ENCODE assay signal across 1 cellular context in the genomic region with DNA sequence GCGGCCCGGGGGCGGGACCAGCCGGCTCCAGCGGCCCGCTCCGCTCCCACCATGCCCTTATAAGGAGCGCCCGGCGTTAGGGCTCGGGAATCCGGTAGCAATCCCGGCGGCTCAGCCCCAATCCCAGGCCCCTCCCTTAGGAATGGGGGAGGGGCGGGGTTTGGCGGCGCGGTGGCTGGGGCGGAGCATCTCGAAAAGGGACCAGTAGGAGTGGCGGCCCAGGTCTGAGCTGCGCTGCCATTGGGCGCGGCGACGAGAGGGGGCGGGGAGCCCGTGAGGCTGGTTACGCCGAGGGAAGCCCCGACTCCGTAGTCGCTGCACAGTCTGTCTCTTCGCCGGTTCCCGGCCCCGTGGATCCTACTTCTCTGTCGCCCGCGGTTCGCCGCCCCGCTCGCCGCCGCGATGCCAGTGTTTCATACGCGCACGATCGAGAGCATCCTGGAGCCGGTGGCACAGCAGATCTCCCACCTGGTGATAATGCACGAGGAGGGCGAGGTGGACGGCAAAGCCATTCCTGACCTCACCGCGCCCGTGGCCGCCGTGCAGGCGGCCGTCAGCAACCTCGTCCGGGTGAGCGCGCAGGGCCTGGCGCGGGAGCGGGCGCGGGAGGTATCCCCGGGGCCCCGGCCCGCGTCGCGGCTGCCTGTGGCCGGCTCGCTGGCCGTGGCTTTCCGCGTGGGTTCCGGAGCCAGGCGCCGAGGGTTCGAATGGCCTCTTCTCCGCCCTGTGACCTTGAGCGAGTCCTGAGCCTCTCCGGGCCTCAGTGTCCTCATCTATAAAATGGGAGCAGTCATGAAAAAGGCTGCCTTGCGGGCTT.
A peak's percentile ranks its signal among the peaks of the same experiment; 100 is the strongest.
TF ChIP-seq lines count a peak whose summit lies in the region.

A gene (plus strand): TSS at position 311 of the 817 bp plus-strand sequence. CDS start 92 bp downstream, at position 403.

TF ChIP-seq in GM12878, 131 proteins besides CTCF, POLR2A, EP300 and RAD21 (continued from another document and continues in another):
- TF ChIP-seq, protein P1, sequence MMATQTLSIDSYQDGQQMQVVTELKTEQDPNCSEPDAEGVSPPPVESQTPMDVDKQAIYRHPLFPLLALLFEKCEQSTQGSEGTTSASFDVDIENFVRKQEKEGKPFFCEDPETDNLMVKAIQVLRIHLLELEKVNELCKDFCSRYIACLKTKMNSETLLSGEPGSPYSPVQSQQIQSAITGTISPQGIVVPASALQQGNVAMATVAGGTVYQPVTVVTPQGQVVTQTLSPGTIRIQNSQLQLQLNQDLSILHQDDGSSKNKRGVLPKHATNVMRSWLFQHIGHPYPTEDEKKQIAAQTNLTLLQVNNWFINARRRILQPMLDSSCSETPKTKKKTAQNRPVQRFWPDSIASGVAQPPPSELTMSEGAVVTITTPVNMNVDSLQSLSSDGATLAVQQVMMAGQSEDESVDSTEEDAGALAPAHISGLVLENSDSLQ (IDR thresholded peaks at IDR 0.05), result peak; percentile 43; the same call in 1 of the 2 replicates
- no peak for TF ChIP-seq WRNIP1 (IDR thresholded peaks at IDR 0.05; ENCODE audit: borderline replicate concordance, low read depth, low read length)
- no peak for TF ChIP-seq FOXK2 (IDR thresholded peaks at IDR 0.05)
- TF ChIP-seq, protein P2, sequence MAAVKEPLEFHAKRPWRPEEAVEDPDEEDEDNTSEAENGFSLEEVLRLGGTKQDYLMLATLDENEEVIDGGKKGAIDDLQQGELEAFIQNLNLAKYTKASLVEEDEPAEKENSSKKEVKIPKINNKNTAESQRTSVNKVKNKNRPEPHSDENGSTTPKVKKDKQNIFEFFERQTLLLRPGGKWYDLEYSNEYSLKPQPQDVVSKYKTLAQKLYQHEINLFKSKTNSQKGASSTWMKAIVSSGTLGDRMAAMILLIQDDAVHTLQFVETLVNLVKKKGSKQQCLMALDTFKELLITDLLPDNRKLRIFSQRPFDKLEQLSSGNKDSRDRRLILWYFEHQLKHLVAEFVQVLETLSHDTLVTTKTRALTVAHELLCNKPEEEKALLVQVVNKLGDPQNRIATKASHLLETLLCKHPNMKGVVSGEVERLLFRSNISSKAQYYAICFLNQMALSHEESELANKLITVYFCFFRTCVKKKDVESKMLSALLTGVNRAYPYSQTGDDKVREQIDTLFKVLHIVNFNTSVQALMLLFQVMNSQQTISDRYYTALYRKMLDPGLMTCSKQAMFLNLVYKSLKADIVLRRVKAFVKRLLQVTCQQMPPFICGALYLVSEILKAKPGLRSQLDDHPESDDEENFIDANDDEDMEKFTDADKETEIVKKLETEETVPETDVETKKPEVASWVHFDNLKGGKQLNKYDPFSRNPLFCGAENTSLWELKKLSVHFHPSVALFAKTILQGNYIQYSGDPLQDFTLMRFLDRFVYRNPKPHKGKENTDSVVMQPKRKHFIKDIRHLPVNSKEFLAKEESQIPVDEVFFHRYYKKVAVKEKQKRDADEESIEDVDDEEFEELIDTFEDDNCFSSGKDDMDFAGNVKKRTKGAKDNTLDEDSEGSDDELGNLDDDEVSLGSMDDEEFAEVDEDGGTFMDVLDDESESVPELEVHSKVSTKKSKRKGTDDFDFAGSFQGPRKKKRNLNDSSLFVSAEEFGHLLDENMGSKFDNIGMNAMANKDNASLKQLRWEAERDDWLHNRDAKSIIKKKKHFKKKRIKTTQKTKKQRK (IDR thresholded peaks at IDR 0.05; ENCODE audit: low read depth, low read length), result no peak
- TF ChIP-seq YY1 (IDR thresholded peaks at IDR 0.05; ENCODE audit: low read depth, low read length), result no peak
- TF ChIP-seq TARDBP (IDR thresholded peaks at IDR 0.05; ENCODE audit: borderline replicate concordance), result 0 out of 2 replicates have a peak, but pooled peaks have one; percentile 28
- TF ChIP-seq SMARCA5 (IDR thresholded peaks at IDR 0.05), result peak; percentile 90
- no peak for TF ChIP-seq PAX5 (IDR thresholded peaks at IDR 0.05; ENCODE audit: borderline replicate concordance, low read depth, low read length)
- no peak for TF ChIP-seq MTA3 (IDR thresholded peaks at IDR 0.05; ENCODE audit: borderline replicate concordance, low read length)
- TF ChIP-seq, protein P3, sequence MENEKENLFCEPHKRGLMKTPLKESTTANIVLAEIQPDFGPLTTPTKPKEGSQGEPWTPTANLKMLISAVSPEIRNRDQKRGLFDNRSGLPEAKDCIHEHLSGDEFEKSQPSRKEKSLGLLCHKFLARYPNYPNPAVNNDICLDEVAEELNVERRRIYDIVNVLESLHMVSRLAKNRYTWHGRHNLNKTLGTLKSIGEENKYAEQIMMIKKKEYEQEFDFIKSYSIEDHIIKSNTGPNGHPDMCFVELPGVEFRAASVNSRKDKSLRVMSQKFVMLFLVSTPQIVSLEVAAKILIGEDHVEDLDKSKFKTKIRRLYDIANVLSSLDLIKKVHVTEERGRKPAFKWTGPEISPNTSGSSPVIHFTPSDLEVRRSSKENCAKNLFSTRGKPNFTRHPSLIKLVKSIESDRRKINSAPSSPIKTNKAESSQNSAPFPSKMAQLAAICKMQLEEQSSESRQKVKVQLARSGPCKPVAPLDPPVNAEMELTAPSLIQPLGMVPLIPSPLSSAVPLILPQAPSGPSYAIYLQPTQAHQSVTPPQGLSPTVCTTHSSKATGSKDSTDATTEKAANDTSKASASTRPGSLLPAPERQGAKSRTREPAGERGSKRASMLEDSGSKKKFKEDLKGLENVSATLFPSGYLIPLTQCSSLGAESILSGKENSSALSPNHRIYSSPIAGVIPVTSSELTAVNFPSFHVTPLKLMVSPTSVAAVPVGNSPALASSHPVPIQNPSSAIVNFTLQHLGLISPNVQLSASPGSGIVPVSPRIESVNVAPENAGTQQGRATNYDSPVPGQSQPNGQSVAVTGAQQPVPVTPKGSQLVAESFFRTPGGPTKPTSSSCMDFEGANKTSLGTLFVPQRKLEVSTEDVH (IDR thresholded peaks at IDR 0.05; ENCODE audit: low read depth, partially characterized antibody), result no peak
- no peak for TF ChIP-seq NFIC (IDR thresholded peaks at IDR 0.05; ENCODE audit: low read depth, low read length)
- TF ChIP-seq STAT1 (conservative IDR thresholded peaks at IDR 0.05), result 0 out of 2 replicates have a peak, but pooled peaks have one; percentile 11
- 0 out of 2 replicates have a peak, but pooled peaks have one; percentile 43 for TF ChIP-seq SMAD5 (IDR thresholded peaks at IDR 0.05; ENCODE audit: low read depth)
- peak; percentile 84 to 93 for TF ChIP-seq SRF (IDR thresholded peaks at IDR 0.05; ENCODE audit: low read depth in 2 of 2, low read length in 2 of 2)
- no peak for TF ChIP-seq PAX8 (IDR thresholded peaks at IDR 0.05)
- peak; percentile 89 for TF ChIP-seq ZNF217 (IDR thresholded peaks at IDR 0.05)
- 0 out of 2 replicates have a peak, but pooled peaks have one; percentile 34 for TF ChIP-seq NR2F1 (conservative IDR thresholded peaks at IDR 0.05)
- no peak for TF ChIP-seq SMC3 (IDR thresholded peaks at IDR 0.05; ENCODE audit: borderline replicate concordance, low read length)
- no peak for TF ChIP-seq RAD51 (IDR thresholded peaks at IDR 0.05)
- TF ChIP-seq, protein P4, sequence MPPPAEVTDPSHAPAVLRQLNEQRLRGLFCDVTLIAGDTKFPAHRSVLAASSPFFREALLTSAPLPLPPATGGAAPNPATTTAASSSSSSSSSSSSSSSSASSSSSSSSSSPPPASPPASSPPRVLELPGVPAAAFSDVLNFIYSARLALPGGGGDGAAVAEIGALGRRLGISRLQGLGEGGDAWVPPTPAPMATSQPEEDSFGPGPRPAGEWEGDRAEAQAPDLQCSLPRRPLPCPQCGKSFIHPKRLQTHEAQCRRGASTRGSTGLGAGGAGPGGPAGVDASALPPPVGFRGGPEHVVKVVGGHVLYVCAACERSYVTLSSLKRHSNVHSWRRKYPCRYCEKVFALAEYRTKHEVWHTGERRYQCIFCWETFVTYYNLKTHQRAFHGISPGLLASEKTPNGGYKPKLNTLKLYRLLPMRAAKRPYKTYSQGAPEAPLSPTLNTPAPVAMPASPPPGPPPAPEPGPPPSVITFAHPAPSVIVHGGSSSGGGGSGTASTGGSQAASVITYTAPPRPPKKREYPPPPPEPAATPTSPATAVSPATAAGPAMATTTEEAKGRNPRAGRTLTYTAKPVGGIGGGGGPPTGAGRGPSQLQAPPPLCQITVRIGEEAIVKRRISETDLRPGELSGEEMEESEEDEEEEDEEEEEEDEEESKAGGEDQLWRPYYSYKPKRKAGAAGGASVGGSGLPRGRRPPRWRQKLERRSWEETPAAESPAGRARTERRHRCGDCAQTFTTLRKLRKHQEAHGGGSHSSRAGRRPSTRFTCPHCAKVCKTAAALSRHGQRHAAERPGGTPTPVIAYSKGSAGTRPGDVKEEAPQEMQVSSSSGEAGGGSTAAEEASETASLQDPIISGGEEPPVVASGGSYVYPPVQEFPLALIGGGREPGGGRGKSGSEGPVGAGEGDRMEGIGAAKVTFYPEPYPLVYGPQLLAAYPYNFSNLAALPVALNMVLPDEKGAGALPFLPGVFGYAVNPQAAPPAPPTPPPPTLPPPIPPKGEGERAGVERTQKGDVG (CRISPR knock-in tag; IDR thresholded peaks at IDR 0.05), result no peak
- TF ChIP-seq TCF12 (IDR thresholded peaks at IDR 0.05; ENCODE audit: low read depth, low read length), result peak; percentile 55; the same call in 1 of the 2 replicates
- TF ChIP-seq, protein P5, sequence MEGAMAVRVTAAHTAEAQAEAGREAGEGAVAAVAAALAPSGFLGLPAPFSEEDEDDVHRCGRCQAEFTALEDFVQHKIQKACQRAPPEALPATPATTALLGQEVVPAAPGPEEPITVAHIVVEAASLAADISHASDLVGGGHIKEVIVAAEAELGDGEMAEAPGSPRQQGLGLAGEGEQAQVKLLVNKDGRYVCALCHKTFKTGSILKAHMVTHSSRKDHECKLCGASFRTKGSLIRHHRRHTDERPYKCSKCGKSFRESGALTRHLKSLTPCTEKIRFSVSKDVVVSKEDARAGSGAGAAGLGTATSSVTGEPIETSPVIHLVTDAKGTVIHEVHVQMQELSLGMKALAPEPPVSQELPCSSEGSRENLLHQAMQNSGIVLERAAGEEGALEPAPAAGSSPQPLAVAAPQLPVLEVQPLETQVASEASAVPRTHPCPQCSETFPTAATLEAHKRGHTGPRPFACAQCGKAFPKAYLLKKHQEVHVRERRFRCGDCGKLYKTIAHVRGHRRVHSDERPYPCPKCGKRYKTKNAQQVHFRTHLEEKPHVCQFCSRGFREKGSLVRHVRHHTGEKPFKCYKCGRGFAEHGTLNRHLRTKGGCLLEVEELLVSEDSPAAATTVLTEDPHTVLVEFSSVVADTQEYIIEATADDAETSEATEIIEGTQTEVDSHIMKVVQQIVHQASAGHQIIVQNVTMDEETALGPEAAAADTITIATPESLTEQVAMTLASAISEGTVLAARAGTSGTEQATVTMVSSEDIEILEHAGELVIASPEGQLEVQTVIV (IDR thresholded peaks at IDR 0.05; ENCODE audit: borderline replicate concordance, partially characterized antibody), result no peak
- no peak for TF ChIP-seq CEBPB (IDR thresholded peaks at IDR 0.05; ENCODE audit: borderline replicate concordance in 1 of 2, low read depth in 2 of 2, low read length in 2 of 2)
- peak; percentile 17 for TF ChIP-seq FOS (IDR thresholded peaks at IDR 0.05; ENCODE audit: borderline replicate concordance, extremely low read depth, insufficient read length)
- TF ChIP-seq RB1 (IDR thresholded peaks at IDR 0.05; ENCODE audit: borderline replicate concordance), result no peak
- TF ChIP-seq, protein P6, sequence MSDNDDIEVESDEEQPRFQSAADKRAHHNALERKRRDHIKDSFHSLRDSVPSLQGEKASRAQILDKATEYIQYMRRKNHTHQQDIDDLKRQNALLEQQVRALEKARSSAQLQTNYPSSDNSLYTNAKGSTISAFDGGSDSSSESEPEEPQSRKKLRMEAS (IDR thresholded peaks at IDR 0.05; ENCODE audit: low read depth, low read length), result no peak; the same call in 1 of the 2 replicates
- peak; percentile 12 for TF ChIP-seq RELA (IDR thresholded peaks at IDR 0.05; ENCODE audit: borderline replicate concordance, partially characterized antibody)
- TF ChIP-seq, protein P7, sequence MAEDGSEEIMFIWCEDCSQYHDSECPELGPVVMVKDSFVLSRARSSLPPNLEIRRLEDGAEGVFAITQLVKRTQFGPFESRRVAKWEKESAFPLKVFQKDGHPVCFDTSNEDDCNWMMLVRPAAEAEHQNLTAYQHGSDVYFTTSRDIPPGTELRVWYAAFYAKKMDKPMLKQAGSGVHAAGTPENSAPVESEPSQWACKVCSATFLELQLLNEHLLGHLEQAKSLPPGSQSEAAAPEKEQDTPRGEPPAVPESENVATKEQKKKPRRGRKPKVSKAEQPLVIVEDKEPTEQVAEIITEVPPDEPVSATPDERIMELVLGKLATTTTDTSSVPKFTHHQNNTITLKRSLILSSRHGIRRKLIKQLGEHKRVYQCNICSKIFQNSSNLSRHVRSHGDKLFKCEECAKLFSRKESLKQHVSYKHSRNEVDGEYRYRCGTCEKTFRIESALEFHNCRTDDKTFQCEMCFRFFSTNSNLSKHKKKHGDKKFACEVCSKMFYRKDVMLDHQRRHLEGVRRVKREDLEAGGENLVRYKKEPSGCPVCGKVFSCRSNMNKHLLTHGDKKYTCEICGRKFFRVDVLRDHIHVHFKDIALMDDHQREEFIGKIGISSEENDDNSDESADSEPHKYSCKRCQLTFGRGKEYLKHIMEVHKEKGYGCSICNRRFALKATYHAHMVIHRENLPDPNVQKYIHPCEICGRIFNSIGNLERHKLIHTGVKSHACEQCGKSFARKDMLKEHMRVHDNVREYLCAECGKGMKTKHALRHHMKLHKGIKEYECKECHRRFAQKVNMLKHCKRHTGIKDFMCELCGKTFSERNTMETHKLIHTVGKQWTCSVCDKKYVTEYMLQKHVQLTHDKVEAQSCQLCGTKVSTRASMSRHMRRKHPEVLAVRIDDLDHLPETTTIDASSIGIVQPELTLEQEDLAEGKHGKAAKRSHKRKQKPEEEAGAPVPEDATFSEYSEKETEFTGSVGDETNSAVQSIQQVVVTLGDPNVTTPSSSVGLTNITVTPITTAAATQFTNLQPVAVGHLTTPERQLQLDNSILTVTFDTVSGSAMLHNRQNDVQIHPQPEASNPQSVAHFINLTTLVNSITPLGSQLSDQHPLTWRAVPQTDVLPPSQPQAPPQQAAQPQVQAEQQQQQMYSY (CRISPR knock-in tag; IDR thresholded peaks at IDR 0.05), result no peak
- peak in 1 of 2 experiments; percentile 69; a peak in 2 of 4 replicates for TF ChIP-seq BHLHE40 (IDR thresholded peaks at IDR 0.05; ENCODE audit: borderline replicate concordance in 1 of 2, low read depth in 2 of 2, low read length in 1 of 2)
- peak; percentile 56 to 58; a peak in 3 of 4 replicates for TF ChIP-seq IKZF2 (IDR thresholded peaks at IDR 0.05)
- TF ChIP-seq HDGF (IDR thresholded peaks at IDR 0.05), result peak; percentile 80; the same call in 1 of the 2 replicates
- TF ChIP-seq CBX3 (IDR thresholded peaks at IDR 0.05; ENCODE audit: borderline replicate concordance, low read depth), result no peak
- TF ChIP-seq, protein P8, sequence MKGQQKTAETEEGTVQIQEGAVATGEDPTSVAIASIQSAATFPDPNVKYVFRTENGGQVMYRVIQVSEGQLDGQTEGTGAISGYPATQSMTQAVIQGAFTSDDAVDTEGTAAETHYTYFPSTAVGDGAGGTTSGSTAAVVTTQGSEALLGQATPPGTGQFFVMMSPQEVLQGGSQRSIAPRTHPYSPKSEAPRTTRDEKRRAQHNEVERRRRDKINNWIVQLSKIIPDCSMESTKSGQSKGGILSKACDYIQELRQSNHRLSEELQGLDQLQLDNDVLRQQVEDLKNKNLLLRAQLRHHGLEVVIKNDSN (IDR thresholded peaks at IDR 0.05; ENCODE audit: borderline replicate concordance, extremely low read length, insufficient read depth, low read depth, low read length), result no peak
- TF ChIP-seq, protein P9, sequence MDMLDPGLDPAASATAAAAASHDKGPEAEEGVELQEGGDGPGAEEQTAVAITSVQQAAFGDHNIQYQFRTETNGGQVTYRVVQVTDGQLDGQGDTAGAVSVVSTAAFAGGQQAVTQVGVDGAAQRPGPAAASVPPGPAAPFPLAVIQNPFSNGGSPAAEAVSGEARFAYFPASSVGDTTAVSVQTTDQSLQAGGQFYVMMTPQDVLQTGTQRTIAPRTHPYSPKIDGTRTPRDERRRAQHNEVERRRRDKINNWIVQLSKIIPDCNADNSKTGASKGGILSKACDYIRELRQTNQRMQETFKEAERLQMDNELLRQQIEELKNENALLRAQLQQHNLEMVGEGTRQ (IDR thresholded peaks at IDR 0.05; ENCODE audit: borderline replicate concordance, low read depth, low read length), result no peak
- TF ChIP-seq TCF7 (IDR thresholded peaks at IDR 0.05; ENCODE audit: borderline replicate concordance), result no peak
- TF ChIP-seq ZBED1 (IDR thresholded peaks at IDR 0.05; ENCODE audit: borderline replicate concordance), result no peak
